ENCODE assay signal across 24 cellular contexts in the genomic region with DNA sequence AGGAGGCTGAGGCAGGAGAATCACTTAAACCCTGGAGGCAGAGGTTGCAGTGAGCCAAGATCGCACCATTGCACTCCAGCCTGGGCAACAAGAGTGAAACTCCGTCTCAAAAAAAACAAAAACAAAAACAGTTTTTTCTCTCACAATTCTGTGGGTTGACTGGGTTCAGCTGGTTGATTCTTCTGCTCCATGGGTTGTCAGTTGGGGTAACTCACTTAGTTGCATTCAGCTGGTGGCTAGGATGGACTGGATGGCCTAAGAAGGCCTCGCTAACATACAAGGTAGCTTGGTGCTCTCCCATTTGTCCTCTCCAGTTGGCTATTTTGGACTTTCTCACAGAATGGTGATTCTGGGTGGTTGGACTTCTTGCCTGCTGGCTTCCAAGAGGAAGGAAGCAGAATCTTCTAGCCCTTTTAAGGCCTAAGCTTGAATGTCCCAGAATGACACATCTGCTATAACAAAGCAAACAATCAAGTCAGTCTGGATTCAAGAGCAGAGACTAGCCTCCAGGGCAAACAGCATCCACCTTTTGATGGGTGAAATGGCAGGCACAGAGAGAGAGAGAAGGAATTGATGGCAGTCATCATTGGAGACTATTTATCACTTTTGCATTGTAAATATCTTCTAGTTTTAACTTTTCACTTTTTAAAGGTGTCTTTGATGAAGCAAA. TPM values are rescaled to one million over a fixed set of nuclear protein-coding genes. Genes with fewer than 3 reads are reported as not detected.
"Had no signal": no experiment of that assay in that cellular context is flagged by ENCODE, and none has a peak within 500 bp of the region (broad histone marks: within the 10 kb centered on the region; RNA-seq: fewer than 3 reads in every experiment).

No MANE protein-coding gene starts in this region.

- H3K4me1 ChIP-seq: colonic mucosa, gastrocnemius medialis, left lung, prostate gland, right atrium auricular region, sigmoid colon, tibial nerve, upper lobe of right lung had no signal

- H3K4me1 Mint-ChIP-seq: nephron progenitor cell; stimulated activated memory B cell treated with anti-CD40 and anti-IgM and Interleukin-4, amounts not matched to agents 10 μg/mL and 1 μg/mL and 100 μg/mL, for 72 hours had no signal

- DNase-seq: colonic mucosa; dermis blood vessel endothelial cell; effector memory CD4-positive, alpha-beta T cell; foreskin fibroblast; gastrocnemius medialis; head of caudate nucleus; left cardiac atrium; left lung; naive thymus-derived CD8-positive, alpha-beta T cell; nephron progenitor cell; nucleus accumbens; sigmoid colon; stimulated activated CD4-positive, alpha-beta T cell treated with anti-CD3 and anti-CD28 coated beads, Interleukin-2, amount 100 ng/mL, for 24 hours; stimulated activated CD4-positive, alpha-beta T cell treated with anti-CD3 and anti-CD28 coated beads, Interleukin-4, amount 100 ng/mL, for 4 hours; stimulated activated naive CD8-positive, alpha-beta T cell treated with anti-CD3 and anti-CD28 coated beads, Interleukin-15, Interleukin-2, amounts not matched to agents 100 U/mL and 50 U/mL, for 24 hours; substantia nigra; upper lobe of right lung; uterus had no signal

- H3K36me3 Mint-ChIP-seq: stimulated activated memory B cell treated with anti-CD40 and anti-IgM and Interleukin-4, amounts not matched to agents 10 μg/mL and 1 μg/mL and 100 μg/mL, for 72 hours had no signal

- H3K27ac ChIP-seq: colonic mucosa, gastrocnemius medialis, left lung, prostate gland, right atrium auricular region, sigmoid colon, thoracic aorta, tibial nerve, upper lobe of right lung, uterus had no signal

- ATAC-seq: gastrocnemius medialis; left cardiac atrium; left lung; naive thymus-derived CD8-positive, alpha-beta T cell; stimulated activated memory B cell treated with anti-CD40 and anti-IgM and Interleukin-4, amounts not matched to agents 10 μg/mL and 1 μg/mL and 100 μg/mL, for 72 hours; stimulated activated naive CD8-positive, alpha-beta T cell treated with anti-CD3 and anti-CD28 coated beads, Interleukin-15, Interleukin-2, amounts not matched to agents 100 U/mL and 50 U/mL, for 24 hours; upper lobe of right lung had no signal

- H3K4me3 ChIP-seq: colonic mucosa, gastrocnemius medialis, left lung, prostate gland, right atrium auricular region, sigmoid colon, thoracic aorta, tibial nerve, upper lobe of right lung, uterus had no signal

- H3K4me3 Mint-ChIP-seq: naive thymus-derived CD8-positive, alpha-beta T cell; nephron progenitor cell; stimulated activated memory B cell treated with anti-CD40 and anti-IgM and Interleukin-4, amounts not matched to agents 10 μg/mL and 1 μg/mL and 100 μg/mL, for 72 hours had no signal

- H3K36me3 ChIP-seq: colonic mucosa, gastrocnemius medialis, left lung, prostate gland, right atrium auricular region, sigmoid colon, thoracic aorta, upper lobe of right lung, uterus had no signal

- H3K9me3 ChIP-seq: colonic mucosa, gastrocnemius medialis, prostate gland had no signal

- H3K27ac Mint-ChIP-seq: nephron progenitor cell; stimulated activated memory B cell treated with anti-CD40 and anti-IgM and Interleukin-4, amounts not matched to agents 10 μg/mL and 1 μg/mL and 100 μg/mL, for 72 hours had no signal

- H3K27me3 ChIP-seq: colonic mucosa, gastrocnemius medialis, right atrium auricular region, sigmoid colon, tibial nerve, upper lobe of right lung, uterus had no signal

RNA-seq across cellular contexts. Expression of a gene that starts 17.9 kb away (rescaled TPM):
- total RNA-seq: naive thymus-derived CD8-positive, alpha-beta T cell; osteocyte had no signal
- polyA plus RNA-seq: naive thymus-derived CD8-positive, alpha-beta T cell had no signal

RNA-seq across cellular contexts. Expression of a gene that starts 44.4 kb away (rescaled TPM):
- total RNA-seq: naive thymus-derived CD8-positive, alpha-beta T cell; osteocyte had no signal
- polyA plus RNA-seq: naive thymus-derived CD8-positive, alpha-beta T cell had no signal
